In genomic region chrX:65671286-65671685, GRCh38 we compare ENCODE assay signal across 13 cellular contexts.
DNase-seq lines count a peak whose midpoint lies in the region; ATAC-seq and TF ChIP-seq lines count a peak whose summit lies in the region.
"Had no signal": no experiment of that assay in that cellular context is flagged by ENCODE, and none has a peak within 500 bp of the region (broad histone marks: within the 10 kb centered on the region; RNA-seq: fewer than 3 reads in every experiment).

No MANE protein-coding gene starts in this region.

- H3F3A ChIP-seq in SU-DHL-6 (ENCODE audit: insufficient read depth): no peaks in the 10 kb centered on the region

- H3K4me2 ChIP-seq in SU-DHL-6 (ENCODE audit: low read depth, low read length, poor library complexity, severe bottlenecking): peak overlapping the region; percentile 36

- no peaks in the 10 kb centered on the region for H3K9me2 ChIP-seq in SU-DHL-6 (replicated peaks; ENCODE audit: insufficient read depth, low read length)

- H3K27ac Mint-ChIP-seq in T-helper 2 cell treated with Interferon-gamma antibody and Interleukin-4, amounts not matched to agents 5 μg/mL and 100 μg/mL, for 36 hours: peak overlapping the region; percentile 68
- peak overlapping the region; percentile 72 for H3K27ac Mint-ChIP-seq in stimulated activated naive B cell treated with anti-CD40 and anti-IgM and Interleukin-4, amounts not matched to agents 10 μg/mL and 1 μg/mL and 100 μg/mL, for 72 hours

- no peak overlapping the region for H2AFZ ChIP-seq in SU-DHL-6 (ENCODE audit: low read depth, low read length, severe bottlenecking)

- no peak overlapping the region for H3K27ac ChIP-seq in SU-DHL-6 (ENCODE audit: low read depth, low read length)

- DNase-seq in T-helper 2 cell treated with Interferon-gamma antibody and Interleukin-4, amounts not matched to agents 5 μg/mL and 100 μg/mL, for 36 hours (ENCODE audit: low spot score): no peak
- DNase-seq in T-helper 2 cell (no peak), fibroblast of pulmonary artery (ENCODE audit: low read depth) (no peak), NOMO-1 treated with dmso at 0.1 percent for 144 hours (lab: John Stamatoyannopoulos, UW; ENCODE audit: unreplicated experiment) (no peak)
- DNase-seq in stimulated activated naive B cell treated with anti-CD40 and anti-IgM and Interleukin-4, amounts not matched to agents 10 μg/mL and 1 μg/mL and 100 μg/mL, for 72 hours: no peak
- DNase-seq: activated CD8-positive, alpha-beta memory T cell treated with anti-CD3 and anti-CD28 coated beads, Interleukin-2, amount 50 U/mL, for 4 hours; Kasumi-1; occipital lobe had no signal

- no peaks in the 10 kb centered on the region for H3K9me3 ChIP-seq in SU-DHL-6 (ENCODE audit: insufficient read depth, low read length)

- H3K4me3 ChIP-seq in SU-DHL-6 (ENCODE audit: insufficient read depth, low read length, poor library complexity, severe bottlenecking) (no peak overlapping the region), fibroblast of pulmonary artery (replicated peaks; ENCODE audit: low read depth, low read length) (peak overlapping the region; percentile 28)

- peaks cover 84% of the 10 kb centered on the region for H3K79me2 ChIP-seq in SU-DHL-6 (ENCODE audit: insufficient read depth, low read length)

- peak overlapping the region; percentile 98 for H3K4me3 Mint-ChIP-seq in T-helper 2 cell treated with Interferon-gamma antibody and Interleukin-4, amounts not matched to agents 5 μg/mL and 100 μg/mL, for 36 hours
- peak overlapping the region; percentile 65 to 73 for H3K4me3 Mint-ChIP-seq in stimulated activated naive B cell treated with anti-CD40 and anti-IgM and Interleukin-4, amounts not matched to agents 10 μg/mL and 1 μg/mL and 100 μg/mL, for 72 hours

- peaks cover 65% of the 10 kb centered on the region for H3K36me3 Mint-ChIP-seq in T-helper 2 cell treated with Interferon-gamma antibody and Interleukin-4, amounts not matched to agents 5 μg/mL and 100 μg/mL, for 36 hours (ENCODE audit: low read depth)
- H3K36me3 Mint-ChIP-seq in stimulated activated naive B cell treated with anti-CD40 and anti-IgM and Interleukin-4, amounts not matched to agents 10 μg/mL and 1 μg/mL and 100 μg/mL, for 72 hours: peaks cover 34 to 41% of the 10 kb centered on the region in 2 donors

- no peak for TF ChIP-seq CTCF in SU-DHL-6 (IDR thresholded peaks at IDR 0.05; ENCODE audit: insufficient read depth, low read length, poor library complexity, severe bottlenecking)
- no peak for TF ChIP-seq CTCF in fibroblast of pulmonary artery (IDR thresholded peaks at IDR 0.05; ENCODE audit: low read length, missing control alignments)

- 0 out of 2 replicates have a peak, but pooled peaks cover 4% of the 10 kb centered on the region for H4K20me1 ChIP-seq in SU-DHL-6 (ENCODE audit: low read depth, low read length)

- H3K9me3 Mint-ChIP-seq in T-helper 2 cell treated with Interferon-gamma antibody and Interleukin-4, amounts not matched to agents 5 μg/mL and 100 μg/mL, for 36 hours: no peaks in the 10 kb centered on the region
- H3K9me3 Mint-ChIP-seq in stimulated activated naive B cell treated with anti-CD40 and anti-IgM and Interleukin-4, amounts not matched to agents 10 μg/mL and 1 μg/mL and 100 μg/mL, for 72 hours: no peaks in the 10 kb centered on the region

- no peaks in the 10 kb centered on the region for H3K36me3 ChIP-seq in SU-DHL-6 (ENCODE audit: low read length)

- H3K27me3 ChIP-seq in SU-DHL-6 (ENCODE audit: low read length): no peaks in the 10 kb centered on the region

- H3K27me3 Mint-ChIP-seq in T-helper 2 cell treated with Interferon-gamma antibody and Interleukin-4, amounts not matched to agents 5 μg/mL and 100 μg/mL, for 36 hours (ENCODE audit: low read depth): no peaks in the 10 kb centered on the region
- no peaks in the 10 kb centered on the region for H3K27me3 Mint-ChIP-seq in stimulated activated naive B cell treated with anti-CD40 and anti-IgM and Interleukin-4, amounts not matched to agents 10 μg/mL and 1 μg/mL and 100 μg/mL, for 72 hours

- H3K4me1 Mint-ChIP-seq in T-helper 2 cell treated with Interferon-gamma antibody and Interleukin-4, amounts not matched to agents 5 μg/mL and 100 μg/mL, for 36 hours (ENCODE audit: low read depth): peaks cover 55% of the 10 kb centered on the region
- peaks cover 45 to 66% of the 10 kb centered on the region in 2 donors for H3K4me1 Mint-ChIP-seq in stimulated activated naive B cell treated with anti-CD40 and anti-IgM and Interleukin-4, amounts not matched to agents 10 μg/mL and 1 μg/mL and 100 μg/mL, for 72 hours

- no peak for ATAC-seq in stimulated activated naive B cell treated with anti-CD40 and anti-IgM and Interleukin-4, amounts not matched to agents 10 μg/mL and 1 μg/mL and 100 μg/mL, for 72 hours (replicated peaks)
- ATAC-seq in GM21786 (IDR thresholded peaks at IDR 0.05; ENCODE audit: unreplicated experiment) (no peak), HG03045 (IDR thresholded peaks at IDR 0.05; ENCODE audit: unreplicated experiment) (no peak)
- ATAC-seq: esophagus mucosa, HCT116 had no signal

- H3K9ac ChIP-seq in SU-DHL-6 (ENCODE audit: low read length): no peak overlapping the region
